ENCODE assay signal across 1 cellular context in the genomic region with DNA sequence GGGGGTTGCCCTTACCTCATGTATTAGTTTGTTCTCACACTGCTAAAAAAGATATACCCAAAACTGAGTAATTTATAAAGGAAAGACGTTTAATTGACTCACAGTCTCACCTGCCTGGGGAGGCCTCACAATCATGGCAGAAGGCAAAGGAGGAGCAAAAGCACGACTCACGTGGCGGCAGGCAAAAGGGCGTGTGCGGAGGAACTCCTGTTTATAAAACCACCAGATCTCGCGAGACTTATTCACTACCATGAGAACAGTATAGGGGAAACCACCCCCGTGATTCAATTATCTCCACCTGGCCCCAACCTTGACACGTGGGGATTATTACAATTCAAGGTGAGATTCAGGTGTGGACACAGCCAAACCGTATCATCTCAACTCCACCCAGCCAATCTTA.
TF ChIP-seq lines count a peak whose summit lies in the region.

No MANE protein-coding gene starts in this region.

TF ChIP-seq in K562, 482 proteins besides CTCF, POLR2A, EP300 and RAD21:
- TF ChIP-seq L3MBTL2 (IDR thresholded peaks at IDR 0.05) (0 out of 2 replicates have a peak, but pooled peaks have one; percentile 20), CHD2 (IDR thresholded peaks at IDR 0.05; ENCODE audit: low read depth, low read length) (peak; percentile 77)
